Comparison of ENCODE assay signal across 8 cellular contexts in the genomic region with DNA sequence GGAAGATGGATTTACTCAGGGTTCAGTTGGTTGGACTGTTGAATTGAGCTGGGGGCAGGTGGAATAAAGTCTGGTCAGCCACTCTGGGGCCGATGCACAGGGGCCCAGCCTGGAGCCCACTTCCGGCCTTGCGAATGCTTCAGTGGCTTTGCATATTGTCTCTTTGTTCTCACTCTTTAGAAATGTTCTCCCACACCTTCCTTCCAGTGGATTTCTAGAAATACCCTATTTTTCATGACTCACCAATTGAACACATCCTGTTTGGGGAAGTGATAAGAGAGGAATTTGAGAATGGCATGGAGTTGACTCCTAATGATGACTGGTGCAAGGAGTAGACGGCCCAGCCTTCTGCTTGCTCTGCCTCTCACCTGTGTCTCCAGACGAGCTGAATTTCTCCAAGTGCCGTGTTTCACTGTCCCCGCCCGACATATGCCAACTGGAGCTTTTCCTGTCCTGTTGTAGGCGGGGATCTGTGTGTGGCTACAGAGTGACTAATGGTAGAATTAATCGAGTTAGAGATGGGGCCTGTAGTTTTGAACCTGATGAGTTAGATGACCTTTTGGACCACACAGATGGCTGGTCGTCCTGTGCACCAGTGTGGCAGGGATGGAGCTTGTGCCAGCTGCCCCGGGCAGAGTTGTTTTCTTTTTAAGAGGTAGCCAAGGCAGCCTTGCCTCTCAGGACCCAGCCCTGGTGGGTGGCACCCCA. TPM values are rescaled to one million over a fixed set of nuclear protein-coding genes. Genes with fewer than 3 reads are reported as not detected.
DNase-seq lines count a peak whose midpoint lies in the region; ATAC-seq and TF ChIP-seq lines count a peak whose summit lies in the region.

No MANE protein-coding gene starts in this region.

- intact Hi-C loops in psoas muscle (cut with DNase I) = no loop called here

- ATAC-seq in psoas muscle = peak in 3 of 4 donors; percentile 36 to 50 (median 48)
- ATAC-seq in HG03342 (IDR thresholded peaks at IDR 0.05; ENCODE audit: unreplicated experiment) = no peak
- ATAC-seq in GM19467 (IDR thresholded peaks at IDR 0.05; ENCODE audit: unreplicated experiment) = no peak
- ATAC-seq in GM18907 (IDR thresholded peaks at IDR 0.05; ENCODE audit: unreplicated experiment) = no peak

- DNase-seq in ELR (ENCODE audit: low read depth) (peak; percentile 96), SKM-1 (lab: John Stamatoyannopoulos, UW; ENCODE audit: unreplicated experiment) (peak; percentile 48), fibroblast of pulmonary artery (ENCODE audit: low read depth) (peak; percentile 95), psoas muscle (no peak), NCI-H1105 treated with DMSO at 0.1 percent for 48 hours (lab: John Stamatoyannopoulos, UW) (no peak)

- H3K9me3 ChIP-seq in psoas muscle = no peaks in the 10 kb centered on the region

- H3K36me3 ChIP-seq in psoas muscle (ENCODE audit: insufficient read depth in 1 of 2, low read depth in 1 of 2) = no peaks in the 10 kb centered on the region

- peak overlapping the region; percentile 15 for H3K4me3 ChIP-seq in fibroblast of pulmonary artery (replicated peaks; ENCODE audit: low read depth, low read length)
- H3K4me3 ChIP-seq in psoas muscle = no peak overlapping the region

- H3K27me3 ChIP-seq in psoas muscle (ENCODE audit: insufficient read depth in 3 of 3, low read length in 2 of 3) = peaks cover 0 to 2% (median 0%) of the 10 kb centered on the region in 3 donors

- peaks cover 22% of the 10 kb centered on the region for H3K4me1 ChIP-seq in psoas muscle

- peak overlapping the region; percentile 69 for H3K27ac ChIP-seq in psoas muscle

- 55 to 69% (median 56%) methylated on average over 12 of the region's 12 CpGs for WGBS in psoas muscle, 3 donors

- TF ChIP-seq CTCF in fibroblast of pulmonary artery (IDR thresholded peaks at IDR 0.05; ENCODE audit: low read length, missing control alignments) (no peak), psoas muscle (IDR thresholded peaks at IDR 0.05) (no peak)

RNA-seq across cellular contexts. Expression of a gene that starts 28.2 kb away (rescaled TPM):
- 1 to 10 TPM; 2.5 to 9.0 (median 4.1) TPM for total RNA-seq in psoas muscle
- polyA plus RNA-seq in psoas muscle = 1 to 10 TPM; 1.6 to 3.3 (median 2.0) TPM

Comparison
In these comparisons a context has a peak if more than half of its experiments do, and no peak if none do; other contexts are left out.
1. DNase-seq: peak in ELR (single experiment), SKM-1 (single experiment) and fibroblast of pulmonary artery (single experiment); none in psoas muscle (0 of 2) and NCI-H1105 treated with DMSO at 0.1 percent for 48 hours (single experiment).
2. ATAC-seq: peak in psoas muscle (3 of 4); none in HG03342 (single experiment), GM19467 (single experiment) and GM18907 (single experiment).